36 cellular contexts compared by ENCODE assay signal in the genomic region with DNA sequence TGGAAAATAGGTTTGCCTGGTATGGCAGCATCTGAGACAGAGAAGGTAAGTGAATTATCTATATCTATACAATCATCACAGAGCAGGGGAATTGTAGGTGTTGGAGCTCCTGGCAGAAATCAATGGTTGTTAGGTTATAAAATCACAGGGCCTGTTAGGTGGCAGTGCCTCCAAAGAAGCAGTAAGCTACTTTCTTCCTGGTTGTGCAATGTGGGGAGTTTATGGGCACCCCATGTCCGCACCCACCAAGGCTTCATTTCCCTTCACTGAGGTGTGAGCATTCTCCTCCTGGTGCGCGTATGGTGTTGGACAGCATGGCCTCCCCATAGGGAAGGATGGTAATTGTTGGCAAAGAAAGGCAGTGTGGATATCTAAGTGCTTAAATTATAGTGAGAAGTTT.
"Had no signal": no experiment of that assay in that cellular context is flagged by ENCODE, and none has a peak within 500 bp of the region (broad histone marks: within the 10 kb centered on the region; RNA-seq: fewer than 3 reads in every experiment).

No MANE protein-coding gene starts in this region.

- H3K27ac Mint-ChIP-seq: activated B cell treated with CpG ODN at 0.5 μM for 24 hours; activated CD4-positive, alpha-beta memory T cell treated with anti-CD3 and anti-CD28 coated beads for 36 hours; activated CD4-positive, alpha-beta T cell treated with anti-CD3 and anti-CD28 coated beads, Interleukin-2, amount 10 ng/mL, durations not matched to agents 24 days and 14 days; activated CD8-positive, alpha-beta T cell treated with anti-CD3 and anti-CD28 coated beads for 36 hours; activated naive CD4-positive, alpha-beta T cell treated with anti-CD3 and anti-CD28 coated beads for 36 hours; activated naive CD4-positive, alpha-beta T cell treated with anti-CD3 and anti-CD28 coated beads, Interleukin-2, amount 50 U/mL, for 72 hours; activated naive CD8-positive, alpha-beta T cell treated with anti-CD3 and anti-CD28 coated beads for 36 hours; activated T-helper 2 cell treated with anti-CD3 and anti-CD28 coated beads, Interferon-gamma antibody, Interleukin-2, Interleukin-4, amounts not matched to agents 10 μg/mL and 5 μg/mL and 100 μg/mL, durations not matched to agents 14 hours and 24 hours and 36 hours; T-helper 1 cell treated with Interleukin-12 subunit alpha and Interleukin-12 subunit beta and Interleukin-4 antibody, amounts not matched to agents 30 μg/mL and 1 μg/mL, for 36 hours; T-helper 2 cell treated with Interferon-gamma antibody and Interleukin-4, amounts not matched to agents 5 μg/mL and 100 μg/mL, for 36 hours had no signal

- H3K36me3 Mint-ChIP-seq: activated CD4-positive, alpha-beta memory T cell treated with anti-CD3 and anti-CD28 coated beads for 36 hours; activated naive CD4-positive, alpha-beta T cell treated with anti-CD3 and anti-CD28 coated beads, Interleukin-2, amount 50 U/mL, for 72 hours; activated naive CD8-positive, alpha-beta T cell treated with anti-CD3 and anti-CD28 coated beads for 36 hours had no signal

- H3K27me3 Mint-ChIP-seq: activated CD4-positive, alpha-beta T cell treated with anti-CD3 and anti-CD28 coated beads, Interleukin-2, amount 10 ng/mL, durations not matched to agents 24 days and 14 days had no signal

- DNase-seq: activated B cell treated with CpG ODN at 0.5 μM for 24 hours; activated CD4-positive, alpha-beta memory T cell treated with anti-CD3 and anti-CD28 coated beads for 36 hours; activated CD4-positive, alpha-beta T cell treated with anti-CD3 and anti-CD28 coated beads for 4 hours; activated CD4-positive, alpha-beta T cell treated with anti-CD3 and anti-CD28 coated beads, Interleukin-2, amount 10 ng/mL, durations not matched to agents 24 days and 14 days; activated CD4-positive, alpha-beta T cell treated with anti-CD3 and anti-CD28 coated beads, Interleukin-2, amount 50 U/mL, for 1 hour; activated CD4-positive, alpha-beta T cell treated with anti-CD3 and anti-CD28 coated beads, Interleukin-2, amount 50 U/mL, for 4 hours; activated CD4-positive, CD25-positive, alpha-beta regulatory T cell treated with anti-CD3 and anti-CD28 coated beads, Interleukin-2, amount 50 U/mL, for 72 hours; activated CD8-positive, alpha-beta memory T cell treated with anti-CD3 and anti-CD28 coated beads, Interleukin-2, amount 50 U/mL, for 4 hours; activated CD8-positive, alpha-beta T cell treated with anti-CD3 and anti-CD28 coated beads for 36 hours; activated effector memory CD4-positive, alpha-beta T cell treated with Interleukin-2 at 50 U/mL for 16 hours; activated gamma-delta T cell; activated naive CD4-positive, alpha-beta T cell treated with anti-CD3 and anti-CD28 coated beads for 36 hours; activated naive CD4-positive, alpha-beta T cell treated with anti-CD3 and anti-CD28 coated beads, Interleukin-2, amount 50 U/mL, for 16 hours; activated naive CD8-positive, alpha-beta T cell treated with anti-CD3 and anti-CD28 coated beads for 36 hours; activated T-cell treated with anti-CD3 and anti-CD28 coated beads for 4 hours; activated T-cell treated with anti-CD3 and anti-CD28 coated beads, Interleukin-2, amount 50 U/mL, for 1 hour; activated T-cell treated with anti-CD3 and anti-CD28 coated beads, Interleukin-2, amount 50 U/mL, for 4 hours; adrenal gland; amniotic stem cell; aorta; body of pancreas; brain microvascular endothelial cell; cerebellar nuclear complex; SW 1271; T-helper 1 cell; T-helper 2 cell; T-helper 9 cell had no signal

- H3K4me1 Mint-ChIP-seq: activated B cell treated with CpG ODN at 0.5 μM for 24 hours; activated CD4-positive, alpha-beta T cell treated with anti-CD3 and anti-CD28 coated beads, Interleukin-2, amount 10 ng/mL, durations not matched to agents 24 days and 14 days; activated naive CD8-positive, alpha-beta T cell treated with anti-CD3 and anti-CD28 coated beads for 36 hours; central memory CD8-positive, alpha-beta T cell had no signal

- H3K27me3 ChIP-seq: adrenal gland, body of pancreas, brain microvascular endothelial cell, breast epithelium had no signal

- H3K4me3 ChIP-seq: adrenal gland, body of pancreas, breast epithelium had no signal

- H3K27ac ChIP-seq: adrenal gland, body of pancreas, brain microvascular endothelial cell, breast epithelium, VCaP had no signal

- H3K9me3 ChIP-seq: adrenal gland, body of pancreas, breast epithelium had no signal

- H3K36me3 ChIP-seq: adrenal gland, brain microvascular endothelial cell, breast epithelium had no signal

- FAIRE-seq: astrocyte, TTC549 had no signal

- H3K4me1 ChIP-seq: adrenal gland, body of pancreas, breast epithelium had no signal

- H3K9me3 Mint-ChIP-seq: activated B cell treated with CpG ODN at 0.5 μM for 24 hours; activated CD4-positive, alpha-beta memory T cell treated with anti-CD3 and anti-CD28 coated beads for 36 hours; activated CD4-positive, alpha-beta T cell treated with anti-CD3 and anti-CD28 coated beads, Interleukin-2, amount 10 ng/mL, durations not matched to agents 24 days and 14 days; activated CD8-positive, alpha-beta T cell treated with anti-CD3 and anti-CD28 coated beads for 36 hours; activated naive CD4-positive, alpha-beta T cell treated with anti-CD3 and anti-CD28 coated beads for 36 hours; activated naive CD4-positive, alpha-beta T cell treated with anti-CD3 and anti-CD28 coated beads, Interleukin-2, amount 50 U/mL, for 72 hours; activated naive CD8-positive, alpha-beta T cell treated with anti-CD3 and anti-CD28 coated beads for 36 hours; activated T-cell treated with anti-CD3 and anti-CD28 coated beads, Interleukin-2, amount 50 U/mL, for 4 hours; activated T-helper 2 cell treated with anti-CD3 and anti-CD28 coated beads, Interferon-gamma antibody, Interleukin-2, Interleukin-4, amounts not matched to agents 10 μg/mL and 5 μg/mL and 100 μg/mL, durations not matched to agents 14 hours and 24 hours and 36 hours; central memory CD8-positive, alpha-beta T cell; T-helper 1 cell treated with Interleukin-12 subunit alpha and Interleukin-12 subunit beta and Interleukin-4 antibody, amounts not matched to agents 30 μg/mL and 1 μg/mL, for 36 hours; T-helper 2 cell treated with Interferon-gamma antibody and Interleukin-4, amounts not matched to agents 5 μg/mL and 100 μg/mL, for 36 hours had no signal

- H3K4me3 Mint-ChIP-seq: activated B cell treated with CpG ODN at 0.5 μM for 24 hours; activated CD4-positive, alpha-beta memory T cell treated with anti-CD3 and anti-CD28 coated beads for 36 hours; activated CD4-positive, alpha-beta T cell treated with anti-CD3 and anti-CD28 coated beads, Interleukin-2, amount 10 ng/mL, durations not matched to agents 24 days and 14 days; activated CD8-positive, alpha-beta T cell treated with anti-CD3 and anti-CD28 coated beads for 36 hours; activated naive CD4-positive, alpha-beta T cell treated with anti-CD3 and anti-CD28 coated beads for 36 hours; activated naive CD8-positive, alpha-beta T cell treated with anti-CD3 and anti-CD28 coated beads for 36 hours; activated T-cell treated with anti-CD3 and anti-CD28 coated beads, Interleukin-2, amount 50 U/mL, for 4 hours; central memory CD8-positive, alpha-beta T cell; T-helper 1 cell treated with Interleukin-12 subunit alpha and Interleukin-12 subunit beta and Interleukin-4 antibody, amounts not matched to agents 30 μg/mL and 1 μg/mL, for 36 hours; T-helper 2 cell treated with Interferon-gamma antibody and Interleukin-4, amounts not matched to agents 5 μg/mL and 100 μg/mL, for 36 hours had no signal
